ENCODE assay signal across 7 cellular contexts in the genomic region with DNA sequence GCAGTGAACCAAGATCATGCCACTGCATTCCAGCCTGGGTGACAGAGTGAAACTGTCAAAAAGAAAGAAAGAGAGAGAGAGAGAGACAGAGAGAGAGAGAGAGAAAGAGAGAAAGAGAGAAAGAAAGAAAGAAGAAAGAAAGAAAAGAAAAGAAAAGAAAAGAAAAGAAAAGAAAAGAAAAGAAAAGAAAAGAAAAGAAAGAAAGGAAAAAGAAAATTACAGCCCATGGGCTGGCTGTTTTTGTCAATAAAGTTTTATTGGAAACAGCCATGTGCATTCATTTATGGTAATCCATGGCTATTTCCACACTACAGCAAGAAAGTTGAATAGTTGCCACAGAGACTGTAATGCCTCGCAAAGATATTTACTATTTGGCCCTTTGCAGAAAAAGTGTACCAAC.
A peak's percentile ranks its signal among the peaks of the same experiment; 100 is the strongest.
DNase-seq lines count a peak whose midpoint lies in the region; TF ChIP-seq lines count a peak whose summit lies in the region.
"Not testable (repeated sequence)": the region's sequence is repeated elsewhere in the genome, so short reads cannot be mapped to it uniquely, and the experiment has no call there.

No MANE protein-coding gene starts in this region.

- H3K9me2 ChIP-seq in SK-N-SH: not testable (repeated sequence)

- H3K27ac ChIP-seq in SK-N-SH (ENCODE audit: low read depth in 2 of 2, low read length in 1 of 2): peak overlapping the region; percentile 61 to 99; a peak in 3 of 4 replicates
- not testable (repeated sequence) for H3K27ac ChIP-seq in iPS-18a (ENCODE audit: low read length)

- peak; percentile 11 for DNase-seq in M059J (ENCODE audit: low read depth)
- DNase-seq in SK-N-SH, nephron progenitor cell: not testable (repeated sequence)

- not testable (repeated sequence) for H3K36me3 Mint-ChIP-seq in dendritic cell treated with granulocyte-macrophage colony-stimulating factor and Interleukin-4, amounts not matched to agents 40 ng/mL and 50 ng/mL, for 4 days (ENCODE audit: low read depth); nephron progenitor cell (ENCODE audit: low read depth)

- intact Hi-C loops in dendritic cell treated with granulocyte-macrophage colony-stimulating factor and Interleukin-4, amounts not matched to agents 40 ng/mL and 50 ng/mL, for 4 days (cut with micrococcal nuclease): loop anchor here (10.0 kb wide), 1 partner anchor 46 kb away; no protein-coding TSS in a partner anchor

- TF ChIP-seq RAD21 in SK-N-SH (IDR thresholded peaks at IDR 0.05; ENCODE audit: low read length): not testable (repeated sequence)

- H3K4me1 ChIP-seq in ES-I3 (ENCODE audit: insufficient read depth, low read length): peaks cover 42% of the 10 kb centered on the region
- peaks cover 16 to 37% of the 10 kb centered on the region in 2 experiments for H3K4me1 ChIP-seq in SK-N-SH (ENCODE audit: control insufficient read depth in 1 of 2, insufficient read depth in 2 of 2, low read depth in 1 of 2, low read length in 1 of 2)
- H3K4me1 ChIP-seq in iPS-18a (ENCODE audit: control insufficient read depth, low read depth, low read length): peaks cover 36% of the 10 kb centered on the region
- peaks cover 56% of the 10 kb centered on the region for H3K4me1 ChIP-seq in skeletal muscle satellite cell (ENCODE audit: control insufficient read depth, insufficient read depth, low read length)

- H3K4me3 ChIP-seq in SK-N-SH (ENCODE audit: low read depth in 2 of 2, low read length in 1 of 2); iPS-18a (ENCODE audit: low read length); skeletal muscle satellite cell (ENCODE audit: low read length): not testable (repeated sequence)

- H3K4me3 Mint-ChIP-seq in dendritic cell treated with granulocyte-macrophage colony-stimulating factor and Interleukin-4, amounts not matched to agents 40 ng/mL and 50 ng/mL, for 4 days: not testable (repeated sequence)
- H3K4me3 Mint-ChIP-seq in nephron progenitor cell: peak overlapping the region; percentile 67

- not testable (repeated sequence) for TF ChIP-seq EP300 in SK-N-SH (IDR thresholded peaks at IDR 0.05; ENCODE audit: borderline replicate concordance in 1 of 2, low read depth in 1 of 2, low read length in 1 of 2)

- CTCF ChIA-PET in SK-N-SH (lab: Yijun Ruan, JAX): not testable (repeated sequence)

- H2AFZ ChIP-seq in SK-N-SH (ENCODE audit: low read depth): not testable (repeated sequence)

- peaks cover 57% of the 10 kb centered on the region for H3K4me1 Mint-ChIP-seq in dendritic cell treated with granulocyte-macrophage colony-stimulating factor and Interleukin-4, amounts not matched to agents 40 ng/mL and 50 ng/mL, for 4 days (ENCODE audit: low read depth)
- H3K4me1 Mint-ChIP-seq in nephron progenitor cell: peaks cover 73% of the 10 kb centered on the region

- POLR2A ChIA-PET in SK-N-SH (lab: Yijun Ruan, JAX): not testable (repeated sequence)

- not testable (repeated sequence) for TF ChIP-seq CTCF in SK-N-SH (IDR thresholded peaks at IDR 0.05); nephron progenitor cell (IDR thresholded peaks at IDR 0.05)

- not testable (repeated sequence) for H3K9me3 ChIP-seq in ES-I3 (ENCODE audit: control insufficient read depth, insufficient read depth, low read length); SK-N-SH; iPS-18a (ENCODE audit: control insufficient read depth, low read depth, low read length); skeletal muscle satellite cell (replicated peaks; ENCODE audit: low read length)

- H3K79me2 ChIP-seq in SK-N-SH (ENCODE audit: insufficient read depth): peaks cover 22% of the 10 kb centered on the region

- peaks cover 44% of the 10 kb centered on the region for H3K27me3 Mint-ChIP-seq in dendritic cell treated with granulocyte-macrophage colony-stimulating factor and Interleukin-4, amounts not matched to agents 40 ng/mL and 50 ng/mL, for 4 days
- H3K27me3 Mint-ChIP-seq in nephron progenitor cell (ENCODE audit: low read depth, poor library complexity): peaks cover 10% of the 10 kb centered on the region

- not testable (repeated sequence) for H3K27me3 ChIP-seq in SK-N-SH (ENCODE audit: insufficient read depth); iPS-18a (ENCODE audit: control insufficient read depth, insufficient read depth, low read length); skeletal muscle satellite cell (ENCODE audit: control insufficient read depth, insufficient read depth, low read length)

- not testable (repeated sequence) for H3K4me2 ChIP-seq in SK-N-SH; skeletal muscle satellite cell (ENCODE audit: low read length)

- not testable (repeated sequence) for H3K9me3 Mint-ChIP-seq in dendritic cell treated with granulocyte-macrophage colony-stimulating factor and Interleukin-4, amounts not matched to agents 40 ng/mL and 50 ng/mL, for 4 days; nephron progenitor cell

- peaks cover 44% of the 10 kb centered on the region for H3F3A ChIP-seq in SK-N-SH (replicated peaks; ENCODE audit: insufficient read depth)

- not testable (repeated sequence) for H3K36me3 ChIP-seq in ES-I3 (ENCODE audit: insufficient read depth, low read length); SK-N-SH (replicated peaks in 1 of 2; ENCODE audit: control insufficient read depth in 1 of 2, insufficient read depth in 2 of 2, low read length in 1 of 2); iPS-18a (ENCODE audit: control insufficient read depth, low read depth, low read length); skeletal muscle satellite cell (ENCODE audit: insufficient read depth, low read length)

- peak overlapping the region; percentile 52 for H3K27ac Mint-ChIP-seq in dendritic cell treated with granulocyte-macrophage colony-stimulating factor and Interleukin-4, amounts not matched to agents 40 ng/mL and 50 ng/mL, for 4 days
- peak overlapping the region; percentile 70 for H3K27ac Mint-ChIP-seq in nephron progenitor cell

- H3K9ac ChIP-seq in ES-I3 (ENCODE audit: low read depth, low read length) (peak overlapping the region; percentile 62), iPS-18a (ENCODE audit: low read length) (peak overlapping the region; percentile 41), skeletal muscle satellite cell (ENCODE audit: low read depth, low read length) (peak overlapping the region; percentile 72)
- not testable (repeated sequence) for H3K9ac ChIP-seq in SK-N-SH

- not testable (repeated sequence) for H4K20me1 ChIP-seq in SK-N-SH (ENCODE audit: insufficient read depth)

- 100% methylated on average over 1 of the region's 1 CpG for WGBS in SK-N-SH (ENCODE audit: low lambda C conversion rate)
